8 cellular contexts compared by ENCODE assay signal in the genomic region with DNA sequence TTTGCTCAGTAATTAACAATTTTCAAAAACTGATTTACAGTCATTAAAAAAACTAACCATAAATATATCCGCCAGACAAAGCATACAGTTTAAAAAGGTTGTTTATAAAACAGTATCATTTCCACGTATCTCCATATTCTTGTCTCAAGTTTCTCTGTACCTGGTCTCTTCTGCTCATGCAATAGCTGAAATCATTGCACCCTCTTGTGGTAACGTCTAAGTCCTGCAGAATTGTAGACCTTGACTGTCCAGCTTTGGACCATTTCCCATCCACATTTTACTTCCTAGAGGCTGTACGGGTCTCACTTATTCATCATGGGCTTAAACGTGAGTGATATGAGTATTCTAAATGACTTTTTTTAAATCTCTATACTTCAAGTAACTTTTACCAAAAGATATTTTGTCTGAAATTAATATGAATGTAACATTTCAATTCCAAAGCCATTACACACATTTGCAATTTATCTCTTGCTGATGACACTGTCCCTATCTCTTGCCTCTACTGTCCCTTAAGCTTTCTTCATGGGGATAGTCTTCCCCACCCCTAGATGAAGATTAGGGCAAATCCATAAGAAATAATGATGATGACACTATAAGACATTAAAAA.
DNase-seq lines count a peak whose midpoint lies in the region; ATAC-seq and TF ChIP-seq lines count a peak whose summit lies in the region.

No MANE protein-coding gene starts in this region.

- ATAC-seq in GM21576 (IDR thresholded peaks at IDR 0.05; ENCODE audit: unreplicated experiment) = peak; percentile 85
- ATAC-seq in HG03520 (IDR thresholded peaks at IDR 0.05; ENCODE audit: unreplicated experiment) = no peak

- H3K27me3 ChIP-seq in MG63 = no peaks in the 10 kb centered on the region

- H3K36me3 ChIP-seq in MG63 = no peaks in the 10 kb centered on the region

- no peak overlapping the region for H3K4me3 ChIP-seq in MG63
- no peak overlapping the region for H3K4me3 ChIP-seq in retinal pigment epithelial cell (ENCODE audit: low read length)

- no peaks in the 10 kb centered on the region for H3K9me3 ChIP-seq in MG63

- DNase-seq in NCI-H526 (lab: John Stamatoyannopoulos, UW) (peak; percentile 8 to 54), NCI-H526 treated with DMSO at 0.1 percent for 48 hours (lab: John Stamatoyannopoulos, UW) (no peak), MG63 (peak; percentile 5), T1000 (lab: John Stamatoyannopoulos, UW) (peak; percentile 15), foreskin melanocyte (peak; percentile 31), retinal pigment epithelial cell (ENCODE audit: low read depth) (no peak)

- TF ChIP-seq CTCF in retinal pigment epithelial cell (conservative IDR thresholded peaks at IDR 0.05; ENCODE audit: low read depth, low read length) = peak; percentile 82

Comparison
In these comparisons a context has a peak if more than half of its experiments do, and no peak if none do; other contexts are left out.
1. DNase-seq: peak in NCI-H526 (2 of 2), MG63 (single experiment), T1000 (single experiment) and foreskin melanocyte (single experiment); none in NCI-H526 treated with DMSO at 0.1 percent for 48 hours (single experiment) and retinal pigment epithelial cell (single experiment).